ENCODE assay signal across 1 cellular context in the genomic region with DNA sequence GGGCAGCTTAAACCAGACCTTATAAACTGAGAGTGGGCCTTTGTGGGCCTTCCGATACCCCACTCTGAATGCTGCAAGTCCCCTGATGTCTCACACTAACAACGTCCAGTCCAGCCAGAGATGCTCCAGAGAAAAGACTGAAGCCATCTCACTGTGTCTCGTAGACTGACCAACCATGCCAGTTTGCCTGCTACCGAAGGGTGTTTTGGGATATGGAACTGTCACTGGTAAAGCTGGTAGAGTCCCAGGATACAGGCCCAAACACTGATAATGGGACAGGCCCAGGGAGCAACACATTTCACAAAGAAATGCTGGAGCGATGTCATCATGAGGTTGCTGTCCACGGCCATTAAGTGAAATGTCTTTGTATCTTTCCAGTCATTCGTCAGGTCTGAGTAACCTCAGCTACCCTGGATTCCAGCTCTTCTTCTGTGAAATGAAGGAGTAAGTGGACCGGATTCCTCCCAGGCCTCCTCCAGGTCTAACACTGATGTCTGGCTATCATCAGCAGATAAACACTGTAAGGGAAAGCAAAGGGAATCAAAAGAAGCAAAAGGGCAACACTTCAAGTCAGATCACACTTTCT.
TF ChIP-seq lines count a peak whose summit lies in the region.

No MANE protein-coding gene starts in this region.

TF ChIP-seq in H1, 55 proteins besides CTCF, POLR2A, EP300 and RAD21 (continued from another document):
- TF ChIP-seq SRF (IDR thresholded peaks at IDR 0.05; ENCODE audit: low read depth, low read length) (no peak), KDM4A (IDR thresholded peaks at IDR 0.05; ENCODE audit: low read depth, low read length, severe bottlenecking) (no peak), PHF8 (conservative IDR thresholded peaks at IDR 0.05; ENCODE audit: low read depth, low read length) (no peak), TEAD4 (IDR thresholded peaks at IDR 0.05; ENCODE audit: low read depth, low read length) (no peak), RNF2 (IDR thresholded peaks at IDR 0.05; ENCODE audit: borderline replicate concordance, low read depth, low read length, missing control alignments, poor library complexity, severe bottlenecking) (no peak), SIN3A (conservative IDR thresholded peaks at IDR 0.05 in 1 of 2, IDR thresholded peaks at IDR 0.05 in 1 of 2; ENCODE audit: low read depth in 1 of 2, low read length in 2 of 2) (no peak), SUZ12 (IDR thresholded peaks at IDR 0.05; ENCODE audit: low read length) (no peak)
- TF ChIP-seq, protein P1, sequence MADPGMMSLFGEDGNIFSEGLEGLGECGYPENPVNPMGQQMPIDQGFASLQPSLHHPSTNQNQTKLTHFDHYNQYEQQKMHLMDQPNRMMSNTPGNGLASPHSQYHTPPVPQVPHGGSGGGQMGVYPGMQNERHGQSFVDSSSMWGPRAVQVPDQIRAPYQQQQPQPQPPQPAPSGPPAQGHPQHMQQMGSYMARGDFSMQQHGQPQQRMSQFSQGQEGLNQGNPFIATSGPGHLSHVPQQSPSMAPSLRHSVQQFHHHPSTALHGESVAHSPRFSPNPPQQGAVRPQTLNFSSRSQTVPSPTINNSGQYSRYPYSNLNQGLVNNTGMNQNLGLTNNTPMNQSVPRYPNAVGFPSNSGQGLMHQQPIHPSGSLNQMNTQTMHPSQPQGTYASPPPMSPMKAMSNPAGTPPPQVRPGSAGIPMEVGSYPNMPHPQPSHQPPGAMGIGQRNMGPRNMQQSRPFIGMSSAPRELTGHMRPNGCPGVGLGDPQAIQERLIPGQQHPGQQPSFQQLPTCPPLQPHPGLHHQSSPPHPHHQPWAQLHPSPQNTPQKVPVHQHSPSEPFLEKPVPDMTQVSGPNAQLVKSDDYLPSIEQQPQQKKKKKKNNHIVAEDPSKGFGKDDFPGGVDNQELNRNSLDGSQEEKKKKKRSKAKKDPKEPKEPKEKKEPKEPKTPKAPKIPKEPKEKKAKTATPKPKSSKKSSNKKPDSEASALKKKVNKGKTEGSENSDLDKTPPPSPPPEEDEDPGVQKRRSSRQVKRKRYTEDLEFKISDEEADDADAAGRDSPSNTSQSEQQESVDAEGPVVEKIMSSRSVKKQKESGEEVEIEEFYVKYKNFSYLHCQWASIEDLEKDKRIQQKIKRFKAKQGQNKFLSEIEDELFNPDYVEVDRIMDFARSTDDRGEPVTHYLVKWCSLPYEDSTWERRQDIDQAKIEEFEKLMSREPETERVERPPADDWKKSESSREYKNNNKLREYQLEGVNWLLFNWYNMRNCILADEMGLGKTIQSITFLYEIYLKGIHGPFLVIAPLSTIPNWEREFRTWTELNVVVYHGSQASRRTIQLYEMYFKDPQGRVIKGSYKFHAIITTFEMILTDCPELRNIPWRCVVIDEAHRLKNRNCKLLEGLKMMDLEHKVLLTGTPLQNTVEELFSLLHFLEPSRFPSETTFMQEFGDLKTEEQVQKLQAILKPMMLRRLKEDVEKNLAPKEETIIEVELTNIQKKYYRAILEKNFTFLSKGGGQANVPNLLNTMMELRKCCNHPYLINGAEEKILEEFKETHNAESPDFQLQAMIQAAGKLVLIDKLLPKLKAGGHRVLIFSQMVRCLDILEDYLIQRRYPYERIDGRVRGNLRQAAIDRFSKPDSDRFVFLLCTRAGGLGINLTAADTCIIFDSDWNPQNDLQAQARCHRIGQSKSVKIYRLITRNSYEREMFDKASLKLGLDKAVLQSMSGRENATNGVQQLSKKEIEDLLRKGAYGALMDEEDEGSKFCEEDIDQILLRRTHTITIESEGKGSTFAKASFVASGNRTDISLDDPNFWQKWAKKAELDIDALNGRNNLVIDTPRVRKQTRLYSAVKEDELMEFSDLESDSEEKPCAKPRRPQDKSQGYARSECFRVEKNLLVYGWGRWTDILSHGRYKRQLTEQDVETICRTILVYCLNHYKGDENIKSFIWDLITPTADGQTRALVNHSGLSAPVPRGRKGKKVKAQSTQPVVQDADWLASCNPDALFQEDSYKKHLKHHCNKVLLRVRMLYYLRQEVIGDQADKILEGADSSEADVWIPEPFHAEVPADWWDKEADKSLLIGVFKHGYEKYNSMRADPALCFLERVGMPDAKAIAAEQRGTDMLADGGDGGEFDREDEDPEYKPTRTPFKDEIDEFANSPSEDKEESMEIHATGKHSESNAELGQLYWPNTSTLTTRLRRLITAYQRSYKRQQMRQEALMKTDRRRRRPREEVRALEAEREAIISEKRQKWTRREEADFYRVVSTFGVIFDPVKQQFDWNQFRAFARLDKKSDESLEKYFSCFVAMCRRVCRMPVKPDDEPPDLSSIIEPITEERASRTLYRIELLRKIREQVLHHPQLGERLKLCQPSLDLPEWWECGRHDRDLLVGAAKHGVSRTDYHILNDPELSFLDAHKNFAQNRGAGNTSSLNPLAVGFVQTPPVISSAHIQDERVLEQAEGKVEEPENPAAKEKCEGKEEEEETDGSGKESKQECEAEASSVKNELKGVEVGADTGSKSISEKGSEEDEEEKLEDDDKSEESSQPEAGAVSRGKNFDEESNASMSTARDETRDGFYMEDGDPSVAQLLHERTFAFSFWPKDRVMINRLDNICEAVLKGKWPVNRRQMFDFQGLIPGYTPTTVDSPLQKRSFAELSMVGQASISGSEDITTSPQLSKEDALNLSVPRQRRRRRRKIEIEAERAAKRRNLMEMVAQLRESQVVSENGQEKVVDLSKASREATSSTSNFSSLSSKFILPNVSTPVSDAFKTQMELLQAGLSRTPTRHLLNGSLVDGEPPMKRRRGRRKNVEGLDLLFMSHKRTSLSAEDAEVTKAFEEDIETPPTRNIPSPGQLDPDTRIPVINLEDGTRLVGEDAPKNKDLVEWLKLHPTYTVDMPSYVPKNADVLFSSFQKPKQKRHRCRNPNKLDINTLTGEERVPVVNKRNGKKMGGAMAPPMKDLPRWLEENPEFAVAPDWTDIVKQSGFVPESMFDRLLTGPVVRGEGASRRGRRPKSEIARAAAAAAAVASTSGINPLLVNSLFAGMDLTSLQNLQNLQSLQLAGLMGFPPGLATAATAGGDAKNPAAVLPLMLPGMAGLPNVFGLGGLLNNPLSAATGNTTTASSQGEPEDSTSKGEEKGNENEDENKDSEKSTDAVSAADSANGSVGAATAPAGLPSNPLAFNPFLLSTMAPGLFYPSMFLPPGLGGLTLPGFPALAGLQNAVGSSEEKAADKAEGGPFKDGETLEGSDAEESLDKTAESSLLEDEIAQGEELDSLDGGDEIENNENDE (IDR thresholded peaks at IDR 0.05; ENCODE audit: insufficient replicate concordance, low read length), result no peak
- TF ChIP-seq, protein P2, sequence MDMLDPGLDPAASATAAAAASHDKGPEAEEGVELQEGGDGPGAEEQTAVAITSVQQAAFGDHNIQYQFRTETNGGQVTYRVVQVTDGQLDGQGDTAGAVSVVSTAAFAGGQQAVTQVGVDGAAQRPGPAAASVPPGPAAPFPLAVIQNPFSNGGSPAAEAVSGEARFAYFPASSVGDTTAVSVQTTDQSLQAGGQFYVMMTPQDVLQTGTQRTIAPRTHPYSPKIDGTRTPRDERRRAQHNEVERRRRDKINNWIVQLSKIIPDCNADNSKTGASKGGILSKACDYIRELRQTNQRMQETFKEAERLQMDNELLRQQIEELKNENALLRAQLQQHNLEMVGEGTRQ (IDR thresholded peaks at IDR 0.05; ENCODE audit: low read length), result no peak
